In the genomic region with DNA sequence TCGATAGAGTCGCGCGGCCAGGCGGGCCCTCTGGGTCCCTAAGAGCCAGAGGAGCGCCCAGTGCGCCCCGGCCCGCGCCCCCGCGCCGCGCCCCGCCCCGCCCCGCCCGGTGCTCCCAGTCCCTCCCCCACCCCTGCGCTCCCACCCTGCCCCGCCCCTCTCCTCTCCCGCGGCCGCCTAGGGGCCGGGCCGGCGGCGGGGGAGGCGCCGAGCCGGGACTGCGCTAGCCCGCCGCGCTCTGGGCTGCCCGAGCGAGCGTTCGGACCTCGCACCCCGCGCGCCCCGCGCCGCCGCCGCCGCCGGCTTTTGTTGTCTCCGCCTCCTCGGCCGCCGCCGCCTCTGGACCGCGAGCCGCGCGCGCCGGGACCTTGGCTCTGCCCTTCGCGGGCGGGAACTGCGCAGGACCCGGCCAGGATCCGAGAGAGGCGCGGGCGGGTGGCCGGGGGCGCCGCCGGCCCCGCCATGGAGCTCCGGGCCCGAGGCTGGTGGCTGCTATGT, we compare ENCODE assay signal across 8 cellular contexts. TPM values are rescaled to one million over a fixed set of nuclear protein-coding genes. Genes with fewer than 3 reads are reported as not detected.
DNase-seq lines count a peak whose midpoint lies in the region; ATAC-seq lines count a peak whose summit lies in the region.

A gene with protein sequence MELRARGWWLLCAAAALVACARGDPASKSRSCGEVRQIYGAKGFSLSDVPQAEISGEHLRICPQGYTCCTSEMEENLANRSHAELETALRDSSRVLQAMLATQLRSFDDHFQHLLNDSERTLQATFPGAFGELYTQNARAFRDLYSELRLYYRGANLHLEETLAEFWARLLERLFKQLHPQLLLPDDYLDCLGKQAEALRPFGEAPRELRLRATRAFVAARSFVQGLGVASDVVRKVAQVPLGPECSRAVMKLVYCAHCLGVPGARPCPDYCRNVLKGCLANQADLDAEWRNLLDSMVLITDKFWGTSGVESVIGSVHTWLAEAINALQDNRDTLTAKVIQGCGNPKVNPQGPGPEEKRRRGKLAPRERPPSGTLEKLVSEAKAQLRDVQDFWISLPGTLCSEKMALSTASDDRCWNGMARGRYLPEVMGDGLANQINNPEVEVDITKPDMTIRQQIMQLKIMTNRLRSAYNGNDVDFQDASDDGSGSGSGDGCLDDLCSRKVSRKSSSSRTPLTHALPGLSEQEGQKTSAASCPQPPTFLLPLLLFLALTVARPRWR (plus strand): TSS at position 207 of the 498 bp plus-strand sequence. CDS start 256 bp downstream, at position 463.

- H3K9me3 Mint-ChIP-seq in activated naive CD8-positive, alpha-beta T cell treated with anti-CD3 and anti-CD28 coated beads for 36 hours: no peaks in the 10 kb centered on the region

- peak; percentile 73 for DNase-seq in stimulated activated CD4-positive, alpha-beta T cell treated with anti-CD3 and anti-CD28 coated beads, Interleukin-15, amount 100 ng/mL, for 24 hours
- DNase-seq in stimulated activated CD4-positive, alpha-beta T cell treated with anti-CD3 and anti-CD28 coated beads, Interleukin-4, amount 100 ng/mL, for 1 hour: no peak
- peak; percentile 52 for DNase-seq in NCI-H82 treated with DMSO at 0.1 percent for 48 hours (lab: John Stamatoyannopoulos, UW; ENCODE audit: unreplicated experiment)
- peak; percentile 56 for DNase-seq in activated naive CD8-positive, alpha-beta T cell treated with anti-CD3 and anti-CD28 coated beads for 36 hours
- no peak for DNase-seq in glomerular endothelial cell (ENCODE audit: extremely low read depth, low read depth, low spot score)
- peak in 33 of 56 donors; percentile 56 to 84 (median 74) for DNase-seq in nucleus accumbens (lab: John Stamatoyannopoulos, UW)

- H3K36me3 Mint-ChIP-seq in activated naive CD8-positive, alpha-beta T cell treated with anti-CD3 and anti-CD28 coated beads for 36 hours: no peaks in the 10 kb centered on the region

- peak within 1 kb of the TSS; percentile 79 for H3K4me3 Mint-ChIP-seq in activated naive CD8-positive, alpha-beta T cell treated with anti-CD3 and anti-CD28 coated beads for 36 hours

- H3K27ac Mint-ChIP-seq in activated naive CD8-positive, alpha-beta T cell treated with anti-CD3 and anti-CD28 coated beads for 36 hours: no peak within 1 kb of the TSS

- peaks cover 7% of the 10 kb centered on the region for H3K4me1 Mint-ChIP-seq in activated naive CD8-positive, alpha-beta T cell treated with anti-CD3 and anti-CD28 coated beads for 36 hours

- peak; percentile 40 for ATAC-seq in HG02938 (IDR thresholded peaks at IDR 0.05; ENCODE audit: unreplicated experiment)
- no peak for ATAC-seq in HG03378 (IDR thresholded peaks at IDR 0.05; ENCODE audit: unreplicated experiment)

- H3K27me3 Mint-ChIP-seq in activated naive CD8-positive, alpha-beta T cell treated with anti-CD3 and anti-CD28 coated beads for 36 hours: peaks cover 25% of the 10 kb centered on the region

RNA-seq across cellular contexts. Expression of the gene that starts here (rescaled TPM):
- total RNA-seq in activated naive CD8-positive, alpha-beta T cell treated with anti-CD3 and anti-CD28 coated beads for 36 hours: 1 to 10 TPM in 1 of 2 experiments, under 1 TPM in 1; 0.64 to 1.3 TPM
- 141 and 173 TPM in 2 replicates for total RNA-seq in glomerular endothelial cell

Comparison
In these comparisons a context has a peak if more than half of its experiments do, and no peak if none do; other contexts are left out.
1. RNA of the gene that starts here (total RNA-seq): 141 to 173 TPM in glomerular endothelial cell; 0.64 to 1.3 TPM in activated naive CD8-positive, alpha-beta T cell treated with anti-CD3 and anti-CD28 coated beads for 36 hours; every median in the first group is over 10 times any median in the second.
2. DNase-seq: peak in stimulated activated CD4-positive, alpha-beta T cell treated with anti-CD3 and anti-CD28 coated beads, Interleukin-15, amount 100 ng/mL, for 24 hours (single experiment), NCI-H82 treated with DMSO at 0.1 percent for 48 hours (single experiment), activated naive CD8-positive, alpha-beta T cell treated with anti-CD3 and anti-CD28 coated beads for 36 hours (single experiment) and nucleus accumbens (33 of 56); none in stimulated activated CD4-positive, alpha-beta T cell treated with anti-CD3 and anti-CD28 coated beads, Interleukin-4, amount 100 ng/mL, for 1 hour (single experiment) and glomerular endothelial cell (single experiment).